8 cellular contexts compared by ENCODE assay signal in the genomic region with DNA sequence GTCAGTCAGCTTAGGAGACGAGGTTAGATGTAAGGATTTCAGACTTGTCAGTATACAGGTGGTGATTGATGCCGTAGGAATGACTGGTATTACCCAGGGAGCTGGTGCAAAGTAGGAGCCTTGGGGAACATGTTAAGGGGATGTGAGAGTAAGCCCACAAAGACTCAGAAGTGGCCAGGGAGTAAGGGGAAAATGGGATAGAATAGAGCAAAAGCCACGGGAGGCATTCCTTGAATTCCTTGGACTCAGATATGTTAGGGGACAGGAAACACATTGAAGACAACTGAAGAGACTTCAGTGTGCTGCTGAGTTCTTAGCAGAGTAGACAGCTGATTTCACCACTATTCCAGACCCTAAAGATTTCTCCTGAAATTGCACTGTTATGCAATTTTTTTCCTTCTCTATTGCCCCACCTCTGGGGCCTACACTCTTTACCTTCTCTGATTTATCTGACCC. TPM values are rescaled to one million over a fixed set of nuclear protein-coding genes. Genes with fewer than 3 reads are reported as not detected.
A peak's percentile ranks its signal among the peaks of the same experiment; 100 is the strongest.
DNase-seq lines count a peak whose midpoint lies in the region; ATAC-seq and TF ChIP-seq lines count a peak whose summit lies in the region.

No MANE protein-coding gene starts in this region.

- peaks cover 20% of the 10 kb centered on the region for H3K79me1 ChIP-seq in trophoblast cell (ENCODE audit: low read length)

- no peaks in the 10 kb centered on the region for H3K27me3 ChIP-seq in SJCRH30
- no peaks in the 10 kb centered on the region for H3K27me3 ChIP-seq in trophoblast cell (ENCODE audit: insufficient read depth, low read length)

- no peak overlapping the region for H3K23ac ChIP-seq in trophoblast cell (ENCODE audit: low read length)

- H3K9me3 ChIP-seq in SJCRH30 (replicated peaks) (no peaks in the 10 kb centered on the region), trophoblast cell (ENCODE audit: insufficient read depth, low read depth, low read length) (no peaks in the 10 kb centered on the region)

- H2BK12ac ChIP-seq in trophoblast cell (ENCODE audit: low read length), result no peak overlapping the region

- no peak overlapping the region for H3K14ac ChIP-seq in trophoblast cell (ENCODE audit: low read length)

- H4K91ac ChIP-seq in trophoblast cell (ENCODE audit: low read depth, low read length), result no peak overlapping the region

- H3K4ac ChIP-seq in trophoblast cell (ENCODE audit: low read depth, low read length), result no peak overlapping the region

- no peak for ATAC-seq in HG02642 (IDR thresholded peaks at IDR 0.05; ENCODE audit: poor library complexity, unreplicated experiment)

- H2AFZ ChIP-seq in trophoblast cell (ENCODE audit: insufficient read depth, low read length, poor library complexity), result no peak overlapping the region

- peaks cover 14% of the 10 kb centered on the region for H3K79me2 ChIP-seq in trophoblast cell (ENCODE audit: control insufficient read depth, insufficient read depth, low read length, poor library complexity)

- no peak for TF ChIP-seq CTCF in epithelial cell of proximal tubule (conservative IDR thresholded peaks at IDR 0.05; ENCODE audit: low read depth, low read length)

- peaks cover 19% of the 10 kb centered on the region for H3K4me1 ChIP-seq in SJCRH30
- peaks cover 18 to 33% of the 10 kb centered on the region in 2 experiments for H3K4me1 ChIP-seq in trophoblast cell (ENCODE audit: control insufficient read depth in 1 of 2, insufficient read depth in 2 of 2, low read length in 2 of 2)

- no CpG with 5 or more reads among the region's 3 CpGs for WGBS in trophoblast cell (ENCODE audit: extremely low coverage, insufficient coverage, insufficient read length)

- no peak overlapping the region for H3K9ac ChIP-seq in trophoblast cell (ENCODE audit: low read length)

- H3K36me3 ChIP-seq in SJCRH30, result peaks cover 54% of the 10 kb centered on the region
- H3K36me3 ChIP-seq in trophoblast cell (ENCODE audit: control insufficient read depth in 1 of 2, insufficient read depth in 2 of 2, low read length in 2 of 2), result peaks cover 24 to 38% of the 10 kb centered on the region in 2 experiments

- no peak overlapping the region for H4K12ac ChIP-seq in trophoblast cell (ENCODE audit: low read depth, low read length)

- no peak overlapping the region for H2BK120ac ChIP-seq in trophoblast cell (ENCODE audit: insufficient read depth, low read length, poor library complexity)

- no peak overlapping the region for H2AK5ac ChIP-seq in trophoblast cell (ENCODE audit: low read length)

- peak overlapping the region; percentile 66 for H2BK5ac ChIP-seq in trophoblast cell (ENCODE audit: low read depth, low read length, poor library complexity)

- H3K18ac ChIP-seq in trophoblast cell (ENCODE audit: low read length), result no peak overlapping the region

- peak overlapping the region; percentile 77; the same call in 1 of the 2 replicates for H3K27ac ChIP-seq in SJCRH30
- peak overlapping the region; percentile 94 for H3K27ac ChIP-seq in trophoblast cell (ENCODE audit: low read depth, low read length)

- H3K4me3 ChIP-seq in SJCRH30 (peak overlapping the region; percentile 94), epithelial cell of proximal tubule (ENCODE audit: low read depth, low read length) (peak overlapping the region; percentile 66), trophoblast cell (ENCODE audit: low read depth, low read length) (no peak overlapping the region)

- H3K4me2 ChIP-seq in trophoblast cell (ENCODE audit: low read length), result peak overlapping the region; percentile 42

- DNase-seq in NCI-H82 (lab: John Stamatoyannopoulos, UW) (peak; percentile 21), NCI-H82 treated with DMSO at 0.1 percent for 48 hours (lab: John Stamatoyannopoulos, UW; ENCODE audit: unreplicated experiment) (no peak), SJCRH30 (peak; percentile 45 to 62), epithelial cell of proximal tubule (ENCODE audit: low read depth) (no peak), trophoblast cell (peak; percentile 66 to 87), AML-193 (lab: John Stamatoyannopoulos, UW) (no peak), globus pallidus (ENCODE audit: low spot score) (no peak)

- no peak overlapping the region for H4K8ac ChIP-seq in trophoblast cell (ENCODE audit: low read depth, low read length)

RNA-seq across cellular contexts. Expression of gene ACAT2, which starts 1.2 kb away (rescaled TPM):
- total RNA-seq in SJCRH30 (2014; rRNA removed; shearing (Covaris generic)), result 78.8 and 88.6 TPM in 2 replicates
- total RNA-seq in epithelial cell of proximal tubule, result 38.3 and 110 TPM in 2 replicates
- 85.5 and 90.6 TPM in 2 replicates for polyA plus RNA-seq in trophoblast cell (2013)

RNA-seq across cellular contexts. Expression of gene TCP1, which starts 28.8 kb away (rescaled TPM):
- total RNA-seq in SJCRH30 (2014; rRNA removed; shearing (Covaris generic)), result 519 and 538 TPM in 2 replicates
- 237 and 390 TPM in 2 replicates for total RNA-seq in epithelial cell of proximal tubule
- polyA plus RNA-seq in trophoblast cell (2013), result 141 and 146 TPM in 2 replicates

RNA-seq across cellular contexts. Expression of gene MRPL18, which starts 29.6 kb away (rescaled TPM):
- 136 and 137 TPM in 2 replicates for total RNA-seq in SJCRH30 (2014; rRNA removed; shearing (Covaris generic))
- total RNA-seq in epithelial cell of proximal tubule, result 166 and 183 TPM in 2 replicates
- 53.3 and 54.2 TPM in 2 replicates for polyA plus RNA-seq in trophoblast cell (2013)

RNA-seq across cellular contexts. Expression of gene WTAP, which starts 33.3 kb away (rescaled TPM):
- 183 and 196 TPM in 2 replicates for total RNA-seq in SJCRH30 (2014; rRNA removed; shearing (Covaris generic))
- total RNA-seq in epithelial cell of proximal tubule, result 82.3 and 82.5 TPM in 2 replicates
- polyA plus RNA-seq in trophoblast cell (2013), result 80.7 and 84.4 TPM in 2 replicates

RNA-seq across cellular contexts. Expression of gene PNLDC1, which starts 39.4 kb away (rescaled TPM):
- not detected in 2 replicates for total RNA-seq in SJCRH30 (2014; rRNA removed; shearing (Covaris generic))
- total RNA-seq in epithelial cell of proximal tubule, result not detected in 2 replicates
- 0.37 and 0.43 TPM in 2 replicates for polyA plus RNA-seq in trophoblast cell (2013)

Comparison
In these comparisons a context has a peak if more than half of its experiments do, and no peak if none do; other contexts are left out.
1. DNase-seq: peak in NCI-H82 (single experiment), SJCRH30 (2 of 2) and trophoblast cell (2 of 2); none in NCI-H82 treated with DMSO at 0.1 percent for 48 hours (single experiment), epithelial cell of proximal tubule (single experiment), AML-193 (0 of 2) and globus pallidus (single experiment).